9 cellular contexts compared by ENCODE assay signal in genomic region chr16:84818989-84819643, GRCh38. TPM values are rescaled to one million over a fixed set of nuclear protein-coding genes. Genes with fewer than 3 reads are reported as not detected.
DNase-seq lines count a peak whose midpoint lies in the region; ATAC-seq and TF ChIP-seq lines count a peak whose summit lies in the region.
"Had no signal": no experiment of that assay in that cellular context is flagged by ENCODE, and none has a peak within 500 bp of the region (broad histone marks: within the 10 kb centered on the region; RNA-seq: fewer than 3 reads in every experiment).

No MANE protein-coding gene starts in this region.

- no peak overlapping the region for H2AK5ac ChIP-seq in mesendoderm (ENCODE audit: low read length)

- H3K27ac ChIP-seq in coronary artery (peak overlapping the region in 1 of 2 donors; percentile 75), mesendoderm (ENCODE audit: low read depth, low read length) (no peak overlapping the region), tibial nerve (peak overlapping the region; percentile 22 to 92 (median 52))

- H2BK15ac ChIP-seq in mesendoderm (replicated peaks; ENCODE audit: low read depth): no peak overlapping the region

- WGBS in mesendoderm (ENCODE audit: extremely low coverage, insufficient coverage, low lambda C conversion rate): no CpG with 5 or more reads among the region's 29 CpGs
- 65 to 66% methylated on average over 28 to 29 of the region's 29 CpGs for WGBS in tibial nerve, 2 donors

- TF ChIP-seq EP300 in tibial nerve (IDR thresholded peaks at IDR 0.05): no peak

- peak overlapping the region; percentile 80 for H3K56ac ChIP-seq in mesendoderm (ENCODE audit: low read length)

- no peak for ATAC-seq in HG03139 (IDR thresholded peaks at IDR 0.05; ENCODE audit: unreplicated experiment)

- TF ChIP-seq CTCF in coronary artery (IDR thresholded peaks at IDR 0.05) (no peak), tibial nerve (IDR thresholded peaks at IDR 0.05) (no peak)

- H2BK120ac ChIP-seq in mesendoderm (ENCODE audit: low read depth, low read length): no peak overlapping the region

- no peaks in the 10 kb centered on the region for H3K9me3 ChIP-seq in tibial nerve

- peak overlapping the region; percentile 59 for H3K9ac ChIP-seq in mesendoderm (ENCODE audit: low read length)

- H2BK5ac ChIP-seq in mesendoderm (ENCODE audit: low read length): no peak overlapping the region

- H4K8ac ChIP-seq in mesendoderm (ENCODE audit: low read depth, low read length): no peak overlapping the region

- peak; percentile 34 to 41 for DNase-seq in NCI-H526 (lab: John Stamatoyannopoulos, UW)
- no peak for DNase-seq in NCI-H526 treated with DMSO at 0.1 percent for 48 hours (lab: John Stamatoyannopoulos, UW)
- DNase-seq in coronary artery (ENCODE audit: low spot score): no peak
- DNase-seq in mesendoderm: no peak
- no peak for DNase-seq in tibial nerve (ENCODE audit: low spot score in 2 of 2)
- DNase-seq in NCI-H524 treated with DMSO at 0.1 percent for 48 hours (lab: John Stamatoyannopoulos, UW): no peak
- DNase-seq in NK-92 (lab: John Stamatoyannopoulos, UW; ENCODE audit: unreplicated experiment): no peak

- H3K79me2 ChIP-seq in mesendoderm (ENCODE audit: control insufficient read depth, insufficient read depth, low read length): no peaks in the 10 kb centered on the region

- no peak overlapping the region for H4K5ac ChIP-seq in mesendoderm (ENCODE audit: low read length)

- H3K36me3 ChIP-seq in mesendoderm (ENCODE audit: control insufficient read depth, insufficient read depth, low read length): no peaks in the 10 kb centered on the region
- H3K36me3 ChIP-seq in tibial nerve: no peaks in the 10 kb centered on the region

- TF ChIP-seq POLR2A in tibial nerve (IDR thresholded peaks at IDR 0.05): no peak

- no peak overlapping the region for H3K18ac ChIP-seq in mesendoderm (ENCODE audit: low read length)

- H3K4ac ChIP-seq in mesendoderm (ENCODE audit: low read depth, low read length): no peak overlapping the region

- no peak overlapping the region for H3K23ac ChIP-seq in mesendoderm (ENCODE audit: low read length)

- no peaks in the 10 kb centered on the region for H3K79me1 ChIP-seq in mesendoderm (ENCODE audit: low read length)

- peak overlapping the region; percentile 82 for H3K4me2 ChIP-seq in mesendoderm (ENCODE audit: low read length)

- H3K4me3 ChIP-seq in coronary artery: peak overlapping the region; percentile 70
- H3K4me3 ChIP-seq in mesendoderm (ENCODE audit: low read length): peak overlapping the region; percentile 29
- H3K4me3 ChIP-seq in tibial nerve: peak overlapping the region in 2 of 4 donors; percentile 43 to 60

- H3K4me1 ChIP-seq in mesendoderm (ENCODE audit: control insufficient read depth, low read depth, low read length) (no peaks in the 10 kb centered on the region), tibial nerve (peaks cover 0 to 45% (median 16%) of the 10 kb centered on the region in 4 donors)

- H3K27me3 ChIP-seq in mesendoderm (ENCODE audit: insufficient read depth, low read length, poor library complexity) (peaks cover 2% of the 10 kb centered on the region), tibial nerve (no peaks in the 10 kb centered on the region)

RNA-seq across cellular contexts. Expression of gene CRISPLD2, which starts 0.7 kb away (rescaled TPM):
- 3.7 TPM for polyA plus RNA-seq in mesendoderm (2013, experiment 1 of 2)
- polyA plus RNA-seq in mesendoderm (2013, experiment 2 of 2): 3.9 TPM
- total RNA-seq in tibial nerve: 100 to 1,000 TPM; 136 to 232 (median 207) TPM
- total RNA-seq: activated naive CD8-positive, alpha-beta T cell treated with anti-CD3 and anti-CD28 coated beads for 36 hours had no signal

Comparison
In these comparisons a context has a peak if more than half of its experiments do, and no peak if none do; other contexts are left out.
1. DNase-seq: peak in NCI-H526 (2 of 2); none in NCI-H526 treated with DMSO at 0.1 percent for 48 hours (single experiment), coronary artery (single experiment), mesendoderm (single experiment), tibial nerve (0 of 2), NCI-H524 treated with DMSO at 0.1 percent for 48 hours (single experiment) and NK-92 (single experiment).